In the genomic region with DNA sequence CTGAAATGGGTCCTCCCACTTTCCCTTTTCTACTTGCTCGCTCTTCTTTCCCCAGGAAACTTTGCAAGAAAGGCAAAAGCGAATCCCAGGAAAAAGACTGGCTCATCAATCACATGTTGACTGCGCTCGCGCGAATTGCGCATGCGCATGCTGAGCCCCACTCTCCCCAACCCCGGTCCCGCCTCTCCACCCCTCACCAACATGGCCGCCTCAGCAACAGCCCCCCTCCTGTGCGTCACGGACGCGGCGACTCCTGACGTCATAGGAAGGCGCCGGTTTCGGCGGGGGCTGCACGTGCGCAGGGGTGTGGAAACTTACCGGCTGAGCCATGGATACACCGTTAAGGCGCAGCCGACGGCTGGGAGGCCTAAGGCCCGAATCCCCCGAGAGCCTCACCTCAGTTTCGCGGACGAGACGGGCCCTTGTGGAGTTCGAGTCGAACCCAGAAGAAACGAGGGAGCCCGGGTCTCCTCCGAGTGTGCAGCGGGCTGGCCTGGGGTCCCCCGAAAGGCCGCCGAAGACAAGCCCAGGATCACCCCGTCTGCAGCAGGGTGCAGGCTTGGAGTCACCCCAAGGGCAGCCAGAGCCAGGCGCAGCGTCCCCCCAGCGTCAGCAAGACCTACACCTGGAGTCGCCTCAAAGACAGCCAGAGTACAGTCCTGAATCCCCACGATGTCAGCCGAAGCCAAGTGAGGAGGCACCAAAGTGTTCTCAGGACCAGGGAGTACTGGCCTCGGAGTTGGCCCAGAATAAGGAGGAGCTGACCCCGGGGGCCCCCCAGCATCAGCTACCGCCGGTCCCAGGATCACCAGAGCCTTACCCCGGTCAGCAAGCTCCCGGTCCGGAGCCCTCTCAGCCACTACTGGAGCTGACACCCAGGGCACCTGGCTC, we compare ENCODE assay signal across 8 cellular contexts. TPM values are rescaled to one million over a fixed set of nuclear protein-coding genes. Genes with fewer than 3 reads are reported as not detected.
DNase-seq lines count a peak whose midpoint lies in the region; ATAC-seq and TF ChIP-seq lines count a peak whose summit lies in the region.

A gene with protein sequence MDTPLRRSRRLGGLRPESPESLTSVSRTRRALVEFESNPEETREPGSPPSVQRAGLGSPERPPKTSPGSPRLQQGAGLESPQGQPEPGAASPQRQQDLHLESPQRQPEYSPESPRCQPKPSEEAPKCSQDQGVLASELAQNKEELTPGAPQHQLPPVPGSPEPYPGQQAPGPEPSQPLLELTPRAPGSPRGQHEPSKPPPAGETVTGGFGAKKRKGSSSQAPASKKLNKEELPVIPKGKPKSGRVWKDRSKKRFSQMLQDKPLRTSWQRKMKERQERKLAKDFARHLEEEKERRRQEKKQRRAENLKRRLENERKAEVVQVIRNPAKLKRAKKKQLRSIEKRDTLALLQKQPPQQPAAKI (plus strand): TSS at position 317 of the 891 bp plus-strand sequence. CDS start 12 bp downstream, at position 329.

- H3K4me1 ChIP-seq in parathyroid adenoma = peaks cover 39% of the 10 kb centered on the region
- H3K4me1 ChIP-seq in tibial artery = peaks cover 0 to 39% (median 34%) of the 10 kb centered on the region in 4 donors

- H3K27ac ChIP-seq in adipose tissue (ENCODE audit: low read depth, low read length) (no peak within 1 kb of the TSS), parathyroid adenoma (peak within 1 kb of the TSS; percentile 100), tibial artery (peak within 1 kb of the TSS; percentile 72 to 76)

- peak; percentile 85 for ATAC-seq in HG02678 (IDR thresholded peaks at IDR 0.05; ENCODE audit: unreplicated experiment)

- peak within 1 kb of the TSS; percentile 99 for H3K9ac ChIP-seq in parathyroid adenoma

- WGBS in adipose tissue, 3 donors = 0 to 1% (median 0%) methylated on average over 57 of the region's 57 CpGs

- peak within 1 kb of the TSS; percentile 75 for H3K4me2 ChIP-seq in parathyroid adenoma (ENCODE audit: low read length)

- H3K4me3 ChIP-seq in GM12875 (ENCODE audit: low read depth, low read length) = peak within 1 kb of the TSS; percentile 96
- peak within 1 kb of the TSS; percentile 96 for H3K4me3 ChIP-seq in parathyroid adenoma (ENCODE audit: low read depth, low read length)
- H3K4me3 ChIP-seq in tibial artery = peak within 1 kb of the TSS; percentile 72

- H3K27me3 ChIP-seq in parathyroid adenoma (ENCODE audit: control insufficient read depth, insufficient read depth, low read length) = no peaks in the 10 kb centered on the region
- no peaks in the 10 kb centered on the region for H3K27me3 ChIP-seq in tibial artery

- peaks cover 31% of the 10 kb centered on the region for H3K79me2 ChIP-seq in parathyroid adenoma

- peak; percentile 86 for DNase-seq in NCI-H128 (lab: John Stamatoyannopoulos, UW; ENCODE audit: unreplicated experiment)
- peak; percentile 94 to 98 (median 96) for DNase-seq in T-helper 1 cell
- DNase-seq in cardiac septum (ENCODE audit: low spot score) = peak; percentile 96
- peak; percentile 98 to 99 for DNase-seq in tibial artery

- H3K36me3 ChIP-seq in parathyroid adenoma (ENCODE audit: control insufficient read depth, insufficient read depth, low read length) = peaks cover 8% of the 10 kb centered on the region
- H3K36me3 ChIP-seq in tibial artery = peaks cover 0 to 13% (median 0%) of the 10 kb centered on the region in 3 donors

- no peak for TF ChIP-seq CTCF in GM12875 (IDR thresholded peaks at IDR 0.05; ENCODE audit: borderline replicate concordance, insufficient read depth, low read depth, low read length)
- TF ChIP-seq CTCF in parathyroid adenoma (IDR thresholded peaks at IDR 0.05) = no peak
- TF ChIP-seq CTCF in tibial artery (IDR thresholded peaks at IDR 0.05) = peak in 1 of 2 experiments; percentile 8

- H3K9me3 ChIP-seq in parathyroid adenoma (ENCODE audit: control insufficient read depth, low read length) = no peaks in the 10 kb centered on the region
- H3K9me3 ChIP-seq in tibial artery = no peaks in the 10 kb centered on the region

- H2AFZ ChIP-seq in parathyroid adenoma = peak within 1 kb of the TSS; percentile 2

- intact Hi-C loops in cardiac septum (cut with DNase I) (loop anchor here (5.0 to 10.0 kb wide), 2 partner anchors 65 to 323 kb away; a partner anchor contains a TSS), tibial artery (cut with DNase I; ENCODE audit: low total_unique reads) (no loop called here)

RNA-seq across cellular contexts. Expression of the gene that starts here (rescaled TPM):
- polyA plus RNA-seq in adipose tissue = 10 to 100 TPM; 11.6 to 34.7 (median 13.8) TPM
- 10.3 TPM for total RNA-seq in cardiac septum
